Comparison of ENCODE assay signal across 25 cellular contexts in genomic region chr12:129665414-129665813, GRCh38.
"Had no signal": no experiment of that assay in that cellular context is flagged by ENCODE, and none has a peak within 500 bp of the region (broad histone marks: within the 10 kb centered on the region; RNA-seq: fewer than 3 reads in every experiment).

No MANE protein-coding gene starts in this region.

- H3K27ac ChIP-seq: left ventricle myocardium inferior, neural progenitor cell, ovary, right atrium auricular region, skin epidermis, stomach, testis, thyroid gland, transverse colon, upper lobe of left lung, vagina had no signal

- H3K4me1 ChIP-seq: left ventricle myocardium inferior, neural progenitor cell, right atrium auricular region, stomach, testis, thyroid gland, transverse colon, upper lobe of left lung, vagina had no signal

- H3K4me2 ChIP-seq: neural progenitor cell had no signal

- H2AFZ ChIP-seq: neural progenitor cell had no signal

- H3K36me3 ChIP-seq: left ventricle myocardium inferior, neural progenitor cell, ovary, right atrium auricular region, stomach, thyroid gland, transverse colon, upper lobe of left lung, vagina had no signal

- DNase-seq: hippocampal formation; islet precursor cell; left ventricle myocardium inferior; mesendoderm; naive B cell; natural killer cell; nephron progenitor cell; ovary; stimulated activated CD4-positive, alpha-beta T cell treated with anti-CD3 and anti-CD28 coated beads, Interleukin-12 subunit alpha, Interleukin-12 subunit beta, amount 100 ng/mL, for 4 hours; stimulated activated CD4-positive, alpha-beta T cell treated with anti-CD3 and anti-CD28 coated beads, Interleukin-15, amount 100 ng/mL, for 24 hours; stimulated activated CD4-positive, alpha-beta T cell treated with anti-CD3 and anti-CD28 coated beads, Interleukin-2, amount 100 ng/mL, for 24 hours; stimulated activated CD4-positive, alpha-beta T cell treated with anti-CD3 and anti-CD28 coated beads, Interleukin-4, amount 100 ng/mL, for 1 hour; stimulated activated naive B cell treated with anti-CD40 and anti-IgM and Interleukin-4, amounts not matched to agents 10 μg/mL and 1 μg/mL and 100 μg/mL, for 72 hours; stimulated activated naive CD8-positive, alpha-beta T cell treated with anti-CD3 and anti-CD28 coated beads, Interleukin-15, Interleukin-2, amounts not matched to agents 100 U/mL and 50 U/mL, for 24 hours; stomach; testis; thyroid gland; transverse colon; upper lobe of left lung had no signal

- ATAC-seq: natural killer cell; sciatic nerve; stimulated activated naive B cell treated with anti-CD40 and anti-IgM and Interleukin-4, amounts not matched to agents 10 μg/mL and 1 μg/mL and 100 μg/mL, for 72 hours; stimulated activated naive CD8-positive, alpha-beta T cell treated with anti-CD3 and anti-CD28 coated beads, Interleukin-15, Interleukin-2, amounts not matched to agents 100 U/mL and 50 U/mL, for 24 hours had no signal

- H3K4me3 ChIP-seq: left ventricle myocardium inferior, lung, neural progenitor cell, ovary, right atrium auricular region, skin epidermis, stomach, testis, thyroid gland, transverse colon, upper lobe of left lung, vagina had no signal

- H3K9me3 ChIP-seq: left ventricle myocardium inferior, ovary, right atrium auricular region, testis, thyroid gland, transverse colon, vagina had no signal

- H3K27me3 ChIP-seq: neural progenitor cell, ovary, right atrium auricular region, stomach, testis, thyroid gland, transverse colon, upper lobe of left lung, vagina had no signal

- H3K9ac ChIP-seq: neural progenitor cell had no signal
